11 cellular contexts compared by ENCODE assay signal in the genomic region with DNA sequence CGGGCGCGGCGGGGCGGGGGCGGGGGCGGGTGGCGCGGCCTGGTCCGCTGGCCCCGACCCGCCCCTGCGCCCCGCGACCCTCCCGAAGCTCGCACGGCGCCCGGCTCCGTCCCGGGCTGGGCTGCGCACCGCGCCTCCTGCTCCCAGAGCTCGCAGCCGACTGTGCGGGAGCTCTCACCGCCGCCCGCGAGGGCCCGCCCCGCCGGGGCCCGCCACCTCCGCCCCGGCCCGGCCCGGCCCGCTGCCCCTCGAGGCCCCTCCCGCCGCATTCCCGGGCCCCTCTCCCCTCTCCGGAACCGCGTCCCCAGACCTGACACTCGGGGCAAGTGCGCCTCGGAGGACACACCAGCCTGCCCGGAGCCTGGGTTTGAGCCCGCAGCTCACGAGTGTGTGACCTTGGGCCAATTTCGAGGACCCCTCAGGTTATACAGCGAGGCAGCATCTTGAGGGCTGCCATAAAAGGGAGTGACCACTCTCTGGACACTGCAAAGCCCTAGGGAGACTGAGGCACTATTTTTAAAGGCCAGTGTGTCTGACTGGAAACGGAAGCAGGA. TPM values are rescaled to one million over a fixed set of nuclear protein-coding genes. Genes with fewer than 3 reads are reported as not detected.
DNase-seq lines count a peak whose midpoint lies in the region; ATAC-seq and TF ChIP-seq lines count a peak whose summit lies in the region.
"Had no signal": no experiment of that assay in that cellular context is flagged by ENCODE, and none has a peak within 500 bp of the region (broad histone marks: within the 10 kb centered on the region; RNA-seq: fewer than 3 reads in every experiment).

No MANE protein-coding gene starts in this region.

- TF ChIP-seq CTCF in SK-N-SH (IDR thresholded peaks at IDR 0.05) (no peak), hepatocyte (IDR thresholded peaks at IDR 0.05; ENCODE audit: poor library complexity) (no peak), Peyer's patch (IDR thresholded peaks at IDR 0.05) (no peak)

- H3K27ac ChIP-seq in SK-N-SH (ENCODE audit: low read depth in 2 of 2, low read length in 1 of 2) (no peak overlapping the region), hepatocyte (no peak overlapping the region), Peyer's patch (no peak overlapping the region)
- H3K27ac ChIP-seq: body of pancreas had no signal

- H3K27me3 Mint-ChIP-seq in activated CD8-positive, alpha-beta T cell treated with anti-CD3 and anti-CD28 coated beads, Interleukin-2, amount 10 ng/mL, durations not matched to agents 7 days and 5 days (ENCODE audit: low read depth) = peaks cover 43% of the 10 kb centered on the region
- H3K27me3 Mint-ChIP-seq in stimulated activated memory B cell treated with anti-CD40 and anti-IgM and Interleukin-4, amounts not matched to agents 10 μg/mL and 1 μg/mL and 100 μg/mL, for 72 hours = peaks cover 70% of the 10 kb centered on the region

- TF ChIP-seq POLR2A in Peyer's patch (IDR thresholded peaks at IDR 0.05) = no peak
- TF ChIP-seq POLR2A in erythroblast (IDR thresholded peaks at IDR 0.05; ENCODE audit: low read length) = no peak

- WGBS in SK-N-SH (ENCODE audit: low lambda C conversion rate) = 42% methylated on average over 5 of the region's 57 CpGs
- 30% methylated on average over 6 of the region's 57 CpGs for WGBS in hepatocyte (ENCODE audit: low lambda C conversion rate, missing lambda C conversion rate)

- H3K4me3 Mint-ChIP-seq in activated CD8-positive, alpha-beta T cell treated with anti-CD3 and anti-CD28 coated beads, Interleukin-2, amount 10 ng/mL, durations not matched to agents 7 days and 5 days = no peak overlapping the region
- H3K4me3 Mint-ChIP-seq in stimulated activated memory B cell treated with anti-CD40 and anti-IgM and Interleukin-4, amounts not matched to agents 10 μg/mL and 1 μg/mL and 100 μg/mL, for 72 hours = peak overlapping the region; percentile 38

- H3K36me3 ChIP-seq in SK-N-SH (replicated peaks in 1 of 2; ENCODE audit: control insufficient read depth in 1 of 2, insufficient read depth in 2 of 2, low read length in 1 of 2) (peaks cover 10 to 25% of the 10 kb centered on the region in 2 experiments), hepatocyte (replicated peaks; ENCODE audit: insufficient read depth, low read depth) (no peaks in the 10 kb centered on the region), Peyer's patch (no peaks in the 10 kb centered on the region)

- H3K9me3 ChIP-seq in SK-N-SH (no peaks in the 10 kb centered on the region), hepatocyte (ENCODE audit: low read depth) (no peaks in the 10 kb centered on the region), Peyer's patch (no peaks in the 10 kb centered on the region)
- H3K9me3 ChIP-seq: body of pancreas had no signal

- H4K20me1 ChIP-seq in SK-N-SH (ENCODE audit: insufficient read depth) = peaks cover 28% of the 10 kb centered on the region
- no peaks in the 10 kb centered on the region for H4K20me1 ChIP-seq in hepatocyte (ENCODE audit: insufficient read depth, poor library complexity, severe bottlenecking)

- no peaks in the 10 kb centered on the region for H3K9me3 Mint-ChIP-seq in activated CD8-positive, alpha-beta T cell treated with anti-CD3 and anti-CD28 coated beads, Interleukin-2, amount 10 ng/mL, durations not matched to agents 7 days and 5 days (ENCODE audit: insufficient read depth)
- H3K9me3 Mint-ChIP-seq in stimulated activated memory B cell treated with anti-CD40 and anti-IgM and Interleukin-4, amounts not matched to agents 10 μg/mL and 1 μg/mL and 100 μg/mL, for 72 hours = no peaks in the 10 kb centered on the region

- H3K9me2 ChIP-seq in SK-N-SH = no peaks in the 10 kb centered on the region
- H3K9me2 ChIP-seq in hepatocyte (replicated peaks; ENCODE audit: insufficient read depth) = no peaks in the 10 kb centered on the region

- H3K4me1 Mint-ChIP-seq in activated CD8-positive, alpha-beta T cell treated with anti-CD3 and anti-CD28 coated beads, Interleukin-2, amount 10 ng/mL, durations not matched to agents 7 days and 5 days (ENCODE audit: low read depth) = peaks cover 21% of the 10 kb centered on the region
- peaks cover 47% of the 10 kb centered on the region for H3K4me1 Mint-ChIP-seq in stimulated activated memory B cell treated with anti-CD40 and anti-IgM and Interleukin-4, amounts not matched to agents 10 μg/mL and 1 μg/mL and 100 μg/mL, for 72 hours

- H3K4me3 ChIP-seq in SK-N-SH (ENCODE audit: low read depth in 2 of 2, low read length in 1 of 2) (no peak overlapping the region), hepatocyte (no peak overlapping the region), Peyer's patch (peak overlapping the region in 2 of 4 donors; percentile 37)
- H3K4me3 ChIP-seq: body of pancreas had no signal

- peaks cover 6% of the 10 kb centered on the region for H3F3A ChIP-seq in SK-N-SH (replicated peaks; ENCODE audit: insufficient read depth)

- TF ChIP-seq EP300 in SK-N-SH (IDR thresholded peaks at IDR 0.05; ENCODE audit: borderline replicate concordance in 1 of 2, low read depth in 1 of 2, low read length in 1 of 2) = no peak

- DNase-seq in SK-N-SH (no peak), hepatocyte (ENCODE audit: low spot score) (no peak), KG1 (lab: John Stamatoyannopoulos, UW) (no peak), Peyer's patch (no peak), erythroblast (lab: John Stamatoyannopoulos, UW) (no peak)
- no peak for DNase-seq in activated CD8-positive, alpha-beta T cell treated with anti-CD3 and anti-CD28 coated beads, Interleukin-2, amount 10 ng/mL, durations not matched to agents 7 days and 5 days

- H3K27ac Mint-ChIP-seq in activated CD8-positive, alpha-beta T cell treated with anti-CD3 and anti-CD28 coated beads, Interleukin-2, amount 10 ng/mL, durations not matched to agents 7 days and 5 days = no peak overlapping the region
- H3K27ac Mint-ChIP-seq in stimulated activated memory B cell treated with anti-CD40 and anti-IgM and Interleukin-4, amounts not matched to agents 10 μg/mL and 1 μg/mL and 100 μg/mL, for 72 hours = no peak overlapping the region

- ATAC-seq in SK-N-SH treated with all-trans-retinoic acid at 6 μM for 48 hours = no peak
- ATAC-seq in activated CD8-positive, alpha-beta T cell treated with anti-CD3 and anti-CD28 coated beads, Interleukin-2, amount 10 ng/mL, durations not matched to agents 7 days and 5 days = peak; percentile 10
- no peak for ATAC-seq in stimulated activated memory B cell treated with anti-CD40 and anti-IgM and Interleukin-4, amounts not matched to agents 10 μg/mL and 1 μg/mL and 100 μg/mL, for 72 hours

- H2AFZ ChIP-seq in SK-N-SH (ENCODE audit: low read depth) (no peak overlapping the region), hepatocyte (no peak overlapping the region)

- H3K27me3 ChIP-seq in SK-N-SH (ENCODE audit: insufficient read depth) (peaks cover 42% of the 10 kb centered on the region), hepatocyte (peaks cover 50% of the 10 kb centered on the region), Peyer's patch (peaks cover 3 to 37% of the 10 kb centered on the region in 2 donors)

- H3K9ac ChIP-seq in SK-N-SH = no peak overlapping the region

- H3K4me2 ChIP-seq in SK-N-SH (no peak overlapping the region), hepatocyte (peak overlapping the region; percentile 95)

- POLR2A ChIA-PET in SK-N-SH (lab: Yijun Ruan, JAX) = interaction anchor here (0.6 to 3.8 kb wide), 4 partner anchors 10 to 72 kb away, joined by 5 to 14 read pairs (median 7); a partner anchor contains a TSS
- POLR2A ChIA-PET in activated CD8-positive, alpha-beta T cell treated with anti-CD3 and anti-CD28 coated beads, Interleukin-2, amount 10 ng/mL, durations not matched to agents 7 days and 5 days (lab: Charles Lee) = interaction anchor here (0.6 to 2.2 kb wide), 2 partner anchors 9 to 12 kb away, joined by 4 to 9 read pairs; a partner anchor contains a TSS

- CTCF ChIA-PET in SK-N-SH (lab: Yijun Ruan, JAX) = interaction anchor here (0.6 to 98.1 kb wide), 29 partner anchors 2 to 494 kb away, joined by 3 to 3869 read pairs (median 4); a partner anchor contains a TSS
- CTCF ChIA-PET in activated CD8-positive, alpha-beta T cell treated with anti-CD3 and anti-CD28 coated beads, Interleukin-2, amount 10 ng/mL, durations not matched to agents 7 days and 5 days (lab: Charles Lee) = interaction anchor here (0.7 to 18.9 kb wide), 20 partner anchors 8 to 204 kb away, joined by 3 to 294 read pairs (median 6); a partner anchor contains a TSS

- TF ChIP-seq RAD21 in SK-N-SH (IDR thresholded peaks at IDR 0.05; ENCODE audit: low read length) = no peak

- peaks cover 16% of the 10 kb centered on the region for H3K36me3 Mint-ChIP-seq in activated CD8-positive, alpha-beta T cell treated with anti-CD3 and anti-CD28 coated beads, Interleukin-2, amount 10 ng/mL, durations not matched to agents 7 days and 5 days (ENCODE audit: low read depth)
- H3K36me3 Mint-ChIP-seq in stimulated activated memory B cell treated with anti-CD40 and anti-IgM and Interleukin-4, amounts not matched to agents 10 μg/mL and 1 μg/mL and 100 μg/mL, for 72 hours = no peaks in the 10 kb centered on the region

- H3K4me1 ChIP-seq in SK-N-SH (ENCODE audit: control insufficient read depth in 1 of 2, insufficient read depth in 2 of 2, low read depth in 1 of 2, low read length in 1 of 2) = peaks cover 0 to 12% of the 10 kb centered on the region in 2 experiments; a peak in 2 of 4 replicates
- peaks cover 17% of the 10 kb centered on the region for H3K4me1 ChIP-seq in hepatocyte (ENCODE audit: insufficient read depth)
- peaks cover 13 to 35% (median 27%) of the 10 kb centered on the region in 4 donors for H3K4me1 ChIP-seq in Peyer's patch

- no peaks in the 10 kb centered on the region for H3K79me2 ChIP-seq in SK-N-SH (ENCODE audit: insufficient read depth)
- no peaks in the 10 kb centered on the region for H3K79me2 ChIP-seq in hepatocyte

RNA-seq across cellular contexts. Expression of a gene that starts 1.9 kb away (rescaled TPM):
- polyA plus RNA-seq in SK-N-SH (2012; rRNA removed) = 0.39 and 0.45 TPM in 2 replicates
- polyA plus RNA-seq in SK-N-SH (2012; cell fraction: cytosol; rRNA removed) = 0.05 and 0.08 TPM in 2 replicates
- polyA plus RNA-seq in SK-N-SH (2012; cell fraction: nucleus; rRNA removed) = 4.1 and 9.2 TPM in 2 replicates
- total RNA-seq in activated CD8-positive, alpha-beta T cell treated with anti-CD3 and anti-CD28 coated beads, Interleukin-2, amount 10 ng/mL, durations not matched to agents 7 days and 5 days = under 1 TPM; 0.18 to 0.21 TPM
- not detected in 2 replicates for total RNA-seq in hepatocyte
- 0.13 and 0.27 TPM in 2 replicates for polyA plus RNA-seq in hepatocyte
- total RNA-seq in Peyer's patch = 1 to 10 TPM in 1 of 4 donors, under 1 TPM in 1, not detected in 2; 0.13 to 2.7 TPM
- total RNA-seq: body of pancreas, SK-MEL-5 had no signal

RNA-seq across cellular contexts. Expression of a gene that starts 11.2 kb away (rescaled TPM):
- polyA plus RNA-seq in SK-N-SH (2012; rRNA removed) (86.7 and 89.5 TPM in 2 replicates), hepatocyte (14.2 and 17.8 TPM in 2 replicates)
- 38.8 and 57.6 TPM in 2 replicates for polyA plus RNA-seq in SK-N-SH (2012; cell fraction: cytosol; rRNA removed)
- polyA plus RNA-seq in SK-N-SH (2012; cell fraction: nucleus; rRNA removed) = 126 and 203 TPM in 2 replicates
- total RNA-seq in activated CD8-positive, alpha-beta T cell treated with anti-CD3 and anti-CD28 coated beads, Interleukin-2, amount 10 ng/mL, durations not matched to agents 7 days and 5 days = 10 to 100 TPM; 29.5 to 35.5 TPM
- total RNA-seq in hepatocyte (9.3 and 12.2 TPM in 2 replicates), Peyer's patch (10 to 100 TPM in 3 of 4 donors, 1 to 10 TPM in 1; 1.7 to 16.1 (median 13.1) TPM)

RNA-seq across cellular contexts. Expression of a gene that starts 31.8 kb away (rescaled TPM):
- polyA plus RNA-seq in SK-N-SH (2012; rRNA removed) = not detected in 2 replicates
- not detected in 2 replicates for polyA plus RNA-seq in SK-N-SH (2012; cell fraction: cytosol; rRNA removed)
- polyA plus RNA-seq in SK-N-SH (2012; cell fraction: nucleus; rRNA removed) = not detected in 2 replicates
- not detected for total RNA-seq in activated CD8-positive, alpha-beta T cell treated with anti-CD3 and anti-CD28 coated beads, Interleukin-2, amount 10 ng/mL, durations not matched to agents 7 days and 5 days
- 4.0 and 4.2 TPM in 2 replicates for total RNA-seq in hepatocyte
- polyA plus RNA-seq in hepatocyte = 1.4 and 4.3 TPM in 2 replicates
- 100 to 1,000 TPM in 1 of 4 donors, 10 to 100 TPM in 2, not detected in 1; 79.9 to 161 (median 82.1) TPM for total RNA-seq in Peyer's patch
- total RNA-seq: A673, body of pancreas, SK-MEL-5 had no signal
